1 cellular context compared by ENCODE assay signal in the genomic region with DNA sequence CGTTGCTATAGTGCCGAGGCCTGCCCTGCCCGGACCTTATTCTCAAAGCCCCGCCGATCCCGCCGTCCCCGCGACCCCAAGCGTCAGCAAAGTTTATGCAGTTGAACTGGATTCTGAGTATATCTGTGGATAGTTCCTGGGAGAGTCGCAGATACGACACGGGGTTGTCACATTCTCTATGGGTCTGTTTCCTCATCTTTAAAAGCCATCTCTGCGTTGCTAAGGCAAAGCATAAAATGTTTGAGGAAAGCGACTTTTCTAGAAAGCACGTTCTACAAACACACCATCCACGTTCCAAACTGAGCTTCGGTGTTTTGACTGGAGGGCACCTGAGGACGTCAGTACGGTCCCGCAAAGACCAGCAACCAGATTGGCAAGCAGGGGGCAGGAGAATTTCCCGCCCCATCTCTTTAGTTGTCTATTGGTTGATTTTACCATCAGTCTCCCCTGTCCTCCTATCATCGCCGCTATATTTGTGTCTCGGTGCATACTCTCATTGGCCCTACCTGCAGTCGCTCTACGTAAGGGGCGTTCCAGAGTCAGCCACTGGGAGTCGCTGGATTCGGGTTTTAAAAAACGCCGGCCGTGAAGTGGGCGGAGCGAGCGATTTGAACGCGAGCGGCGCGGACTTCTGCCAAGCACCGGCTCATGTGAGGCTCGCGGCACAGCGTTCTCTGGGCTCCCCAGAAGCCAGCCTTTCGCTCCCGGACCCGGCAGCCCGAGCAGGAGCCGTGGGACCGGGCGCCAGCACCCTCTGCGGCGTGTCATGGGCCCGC.
TF ChIP-seq lines count a peak whose summit lies in the region.

Gene CENPA (plus strand): TSS at position 626 of the 776 bp plus-strand sequence. CDS start 141 bp downstream, at position 767.

TF ChIP-seq in HepG2, 621 proteins besides CTCF, POLR2A, EP300 and RAD21 (continued from another document and continues in another):
- TF ChIP-seq, protein P1, sequence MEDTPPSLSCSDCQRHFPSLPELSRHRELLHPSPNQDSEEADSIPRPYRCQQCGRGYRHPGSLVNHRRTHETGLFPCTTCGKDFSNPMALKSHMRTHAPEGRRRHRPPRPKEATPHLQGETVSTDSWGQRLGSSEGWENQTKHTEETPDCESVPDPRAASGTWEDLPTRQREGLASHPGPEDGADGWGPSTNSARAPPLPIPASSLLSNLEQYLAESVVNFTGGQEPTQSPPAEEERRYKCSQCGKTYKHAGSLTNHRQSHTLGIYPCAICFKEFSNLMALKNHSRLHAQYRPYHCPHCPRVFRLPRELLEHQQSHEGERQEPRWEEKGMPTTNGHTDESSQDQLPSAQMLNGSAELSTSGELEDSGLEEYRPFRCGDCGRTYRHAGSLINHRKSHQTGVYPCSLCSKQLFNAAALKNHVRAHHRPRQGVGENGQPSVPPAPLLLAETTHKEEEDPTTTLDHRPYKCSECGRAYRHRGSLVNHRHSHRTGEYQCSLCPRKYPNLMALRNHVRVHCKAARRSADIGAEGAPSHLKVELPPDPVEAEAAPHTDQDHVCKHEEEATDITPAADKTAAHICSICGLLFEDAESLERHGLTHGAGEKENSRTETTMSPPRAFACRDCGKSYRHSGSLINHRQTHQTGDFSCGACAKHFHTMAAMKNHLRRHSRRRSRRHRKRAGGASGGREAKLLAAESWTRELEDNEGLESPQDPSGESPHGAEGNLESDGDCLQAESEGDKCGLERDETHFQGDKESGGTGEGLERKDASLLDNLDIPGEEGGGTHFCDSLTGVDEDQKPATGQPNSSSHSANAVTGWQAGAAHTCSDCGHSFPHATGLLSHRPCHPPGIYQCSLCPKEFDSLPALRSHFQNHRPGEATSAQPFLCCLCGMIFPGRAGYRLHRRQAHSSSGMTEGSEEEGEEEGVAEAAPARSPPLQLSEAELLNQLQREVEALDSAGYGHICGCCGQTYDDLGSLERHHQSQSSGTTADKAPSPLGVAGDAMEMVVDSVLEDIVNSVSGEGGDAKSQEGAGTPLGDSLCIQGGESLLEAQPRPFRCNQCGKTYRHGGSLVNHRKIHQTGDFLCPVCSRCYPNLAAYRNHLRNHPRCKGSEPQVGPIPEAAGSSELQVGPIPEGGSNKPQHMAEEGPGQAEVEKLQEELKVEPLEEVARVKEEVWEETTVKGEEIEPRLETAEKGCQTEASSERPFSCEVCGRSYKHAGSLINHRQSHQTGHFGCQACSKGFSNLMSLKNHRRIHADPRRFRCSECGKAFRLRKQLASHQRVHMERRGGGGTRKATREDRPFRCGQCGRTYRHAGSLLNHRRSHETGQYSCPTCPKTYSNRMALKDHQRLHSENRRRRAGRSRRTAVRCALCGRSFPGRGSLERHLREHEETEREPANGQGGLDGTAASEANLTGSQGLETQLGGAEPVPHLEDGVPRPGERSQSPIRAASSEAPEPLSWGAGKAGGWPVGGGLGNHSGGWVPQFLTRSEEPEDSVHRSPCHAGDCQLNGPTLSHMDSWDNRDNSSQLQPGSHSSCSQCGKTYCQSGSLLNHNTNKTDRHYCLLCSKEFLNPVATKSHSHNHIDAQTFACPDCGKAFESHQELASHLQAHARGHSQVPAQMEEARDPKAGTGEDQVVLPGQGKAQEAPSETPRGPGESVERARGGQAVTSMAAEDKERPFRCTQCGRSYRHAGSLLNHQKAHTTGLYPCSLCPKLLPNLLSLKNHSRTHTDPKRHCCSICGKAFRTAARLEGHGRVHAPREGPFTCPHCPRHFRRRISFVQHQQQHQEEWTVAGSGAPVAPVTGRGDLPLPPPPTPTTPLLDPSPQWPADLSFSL (CRISPR knock-in tag; IDR thresholded peaks at IDR 0.05), result peak; percentile 24; the same call in 1 of the 2 replicates
- TF ChIP-seq SP4 (CRISPR knock-in tag; IDR thresholded peaks at IDR 0.05), result peak; percentile 99
- TF ChIP-seq REXO4 (CRISPR knock-in tag; IDR thresholded peaks at IDR 0.05; ENCODE audit: borderline replicate concordance), result peak; percentile 97
- no peak for TF ChIP-seq SOX13 (IDR thresholded peaks at IDR 0.05)
- peak in 1 of 2 experiments; percentile 36; a peak in 1 of 4 replicates for TF ChIP-seq SOX13 (CRISPR knock-in tag; conservative IDR thresholded peaks at IDR 0.05 in 1 of 2, IDR thresholded peaks at IDR 0.05 in 1 of 2)
- TF ChIP-seq PRMT3 (CRISPR knock-in tag; IDR thresholded peaks at IDR 0.05; ENCODE audit: borderline replicate concordance, low read depth), result peak; percentile 94
- no peak for TF ChIP-seq ZNF383 (CRISPR knock-in tag; IDR thresholded peaks at IDR 0.05; ENCODE audit: borderline replicate concordance)
- peak; percentile 98 for TF ChIP-seq RNF2 (conservative IDR thresholded peaks at IDR 0.05; ENCODE audit: low read depth)
- TF ChIP-seq, protein P2, sequence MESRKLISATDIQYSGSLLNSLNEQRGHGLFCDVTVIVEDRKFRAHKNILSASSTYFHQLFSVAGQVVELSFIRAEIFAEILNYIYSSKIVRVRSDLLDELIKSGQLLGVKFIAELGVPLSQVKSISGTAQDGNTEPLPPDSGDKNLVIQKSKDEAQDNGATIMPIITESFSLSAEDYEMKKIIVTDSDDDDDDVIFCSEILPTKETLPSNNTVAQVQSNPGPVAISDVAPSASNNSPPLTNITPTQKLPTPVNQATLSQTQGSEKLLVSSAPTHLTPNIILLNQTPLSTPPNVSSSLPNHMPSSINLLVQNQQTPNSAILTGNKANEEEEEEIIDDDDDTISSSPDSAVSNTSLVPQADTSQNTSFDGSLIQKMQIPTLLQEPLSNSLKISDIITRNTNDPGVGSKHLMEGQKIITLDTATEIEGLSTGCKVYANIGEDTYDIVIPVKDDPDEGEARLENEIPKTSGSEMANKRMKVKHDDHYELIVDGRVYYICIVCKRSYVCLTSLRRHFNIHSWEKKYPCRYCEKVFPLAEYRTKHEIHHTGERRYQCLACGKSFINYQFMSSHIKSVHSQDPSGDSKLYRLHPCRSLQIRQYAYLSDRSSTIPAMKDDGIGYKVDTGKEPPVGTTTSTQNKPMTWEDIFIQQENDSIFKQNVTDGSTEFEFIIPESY (CRISPR knock-in tag; IDR thresholded peaks at IDR 0.05), result peak; percentile 60
- peak; percentile 81; the same call in 1 of the 2 replicates for TF ChIP-seq ZFYVE20 (CRISPR knock-in tag; IDR thresholded peaks at IDR 0.05; ENCODE audit: borderline replicate concordance, low read depth)
- peak; percentile 88 for TF ChIP-seq ZNF746 (CRISPR knock-in tag; IDR thresholded peaks at IDR 0.05)
- peak; percentile 89 for TF ChIP-seq SETDB1 (CRISPR knock-in tag; IDR thresholded peaks at IDR 0.05; ENCODE audit: borderline replicate concordance)
- peak; percentile 99 for TF ChIP-seq BORCS8-MEF2B (CRISPR knock-in tag; IDR thresholded peaks at IDR 0.05)
- TF ChIP-seq, protein P3, sequence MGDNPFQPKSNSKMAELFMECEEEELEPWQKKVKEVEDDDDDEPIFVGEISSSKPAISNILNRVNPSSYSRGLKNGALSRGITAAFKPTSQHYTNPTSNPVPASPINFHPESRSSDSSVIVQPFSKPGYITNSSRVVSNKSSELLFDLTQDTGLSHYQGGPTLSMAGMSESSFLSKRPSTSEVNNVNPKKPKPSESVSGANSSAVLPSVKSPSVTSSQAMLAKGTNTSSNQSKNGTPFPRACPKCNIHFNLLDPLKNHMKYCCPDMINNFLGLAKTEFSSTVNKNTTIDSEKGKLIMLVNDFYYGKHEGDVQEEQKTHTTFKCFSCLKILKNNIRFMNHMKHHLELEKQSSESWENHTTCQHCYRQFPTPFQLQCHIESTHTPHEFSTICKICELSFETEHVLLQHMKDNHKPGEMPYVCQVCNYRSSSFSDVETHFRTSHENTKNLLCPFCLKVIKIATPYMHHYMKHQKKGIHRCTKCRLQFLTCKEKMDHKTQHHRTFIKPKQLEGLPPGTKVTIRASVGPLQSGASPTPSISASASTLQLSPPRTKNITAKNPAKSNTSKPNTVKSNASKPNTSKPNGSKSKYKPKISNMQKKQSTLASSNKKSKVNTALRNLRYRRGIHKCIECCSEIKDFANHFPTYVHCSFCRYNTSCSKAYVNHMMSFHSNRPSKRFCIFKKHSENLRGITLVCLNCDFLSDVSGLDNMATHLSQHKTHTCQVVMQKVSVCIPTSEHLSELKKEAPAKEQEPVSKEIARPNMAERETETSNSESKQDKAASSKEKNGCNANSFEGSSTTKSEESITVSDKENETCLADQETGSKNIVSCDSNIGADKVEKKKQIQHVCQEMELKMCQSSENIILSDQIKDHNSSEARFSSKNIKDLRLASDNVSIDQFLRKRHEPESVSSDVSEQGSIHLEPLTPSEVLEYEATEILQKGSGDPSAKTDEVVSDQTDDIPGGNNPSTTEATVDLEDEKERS (CRISPR knock-in tag; IDR thresholded peaks at IDR 0.05), result peak; percentile 98
- TF ChIP-seq ZNF30 (CRISPR knock-in tag; IDR thresholded peaks at IDR 0.05), result peak; percentile 92; the same call in 1 of the 2 replicates
- TF ChIP-seq ZBTB3 (CRISPR knock-in tag; IDR thresholded peaks at IDR 0.05; ENCODE audit: borderline replicate concordance, low read depth), result peak; percentile 89
- TF ChIP-seq ASH2L (IDR thresholded peaks at IDR 0.05; ENCODE audit: insufficient read length, low read depth, low read length), result peak; percentile 64
- peak; percentile 80; the same call in 1 of the 2 replicates for TF ChIP-seq TRAFD1 (CRISPR knock-in tag; IDR thresholded peaks at IDR 0.05; ENCODE audit: borderline replicate concordance)
- TF ChIP-seq, protein P4, sequence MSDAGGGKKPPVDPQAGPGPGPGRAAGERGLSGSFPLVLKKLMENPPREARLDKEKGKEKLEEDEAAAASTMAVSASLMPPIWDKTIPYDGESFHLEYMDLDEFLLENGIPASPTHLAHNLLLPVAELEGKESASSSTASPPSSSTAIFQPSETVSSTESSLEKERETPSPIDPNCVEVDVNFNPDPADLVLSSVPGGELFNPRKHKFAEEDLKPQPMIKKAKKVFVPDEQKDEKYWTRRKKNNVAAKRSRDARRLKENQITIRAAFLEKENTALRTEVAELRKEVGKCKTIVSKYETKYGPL (CRISPR knock-in tag; IDR thresholded peaks at IDR 0.05), result peak; percentile 94
- peak; percentile 97 for TF ChIP-seq ZNF264 (CRISPR knock-in tag; IDR thresholded peaks at IDR 0.05)
- TF ChIP-seq ZNF224 (CRISPR knock-in tag; IDR thresholded peaks at IDR 0.05), result 0 out of 2 replicates have a peak, but pooled peaks have one; percentile 16
- TF ChIP-seq MEF2D (CRISPR knock-in tag; IDR thresholded peaks at IDR 0.05), result peak; percentile 98
- TF ChIP-seq ZNF777 (CRISPR knock-in tag; IDR thresholded peaks at IDR 0.05), result peak; percentile 70
- TF ChIP-seq, protein P5, sequence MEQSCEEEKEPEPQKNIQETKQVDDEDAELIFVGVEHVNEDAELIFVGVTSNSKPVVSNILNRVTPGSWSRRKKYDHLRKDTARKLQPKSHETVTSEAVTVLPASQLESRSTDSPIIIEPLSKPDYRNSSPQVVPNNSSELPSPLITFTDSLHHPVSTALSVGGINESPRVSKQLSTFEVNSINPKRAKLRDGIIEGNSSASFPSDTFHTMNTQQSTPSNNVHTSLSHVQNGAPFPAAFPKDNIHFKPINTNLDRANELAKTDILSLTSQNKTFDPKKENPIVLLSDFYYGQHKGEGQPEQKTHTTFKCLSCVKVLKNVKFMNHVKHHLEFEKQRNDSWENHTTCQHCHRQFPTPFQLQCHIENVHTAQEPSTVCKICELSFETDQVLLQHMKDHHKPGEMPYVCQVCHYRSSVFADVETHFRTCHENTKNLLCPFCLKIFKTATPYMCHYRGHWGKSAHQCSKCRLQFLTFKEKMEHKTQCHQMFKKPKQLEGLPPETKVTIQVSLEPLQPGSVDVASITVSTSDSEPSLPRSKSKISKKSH (CRISPR knock-in tag; IDR thresholded peaks at IDR 0.05; ENCODE audit: borderline replicate concordance), result no peak; the same call in none of the 2 replicates
- peak; percentile 36; the same call in 1 of the 2 replicates for TF ChIP-seq SRF (IDR thresholded peaks at IDR 0.05; ENCODE audit: low read depth, low read length)
- peak; percentile 90 for TF ChIP-seq SPEN (CRISPR knock-in tag; IDR thresholded peaks at IDR 0.05; ENCODE audit: low read depth)
- no peak for TF ChIP-seq ZNF597 (CRISPR knock-in tag; IDR thresholded peaks at IDR 0.05)
- TF ChIP-seq KAT2B (IDR thresholded peaks at IDR 0.05; ENCODE audit: borderline replicate concordance, low read depth, low read length), result no peak
- no peak; the same call in 1 of the 2 replicates for TF ChIP-seq IRF1 (CRISPR knock-in tag; IDR thresholded peaks at IDR 0.05; ENCODE audit: low read depth)
- TF ChIP-seq ZNF709 (CRISPR knock-in tag; IDR thresholded peaks at IDR 0.05), result peak; percentile 99
- no peak for TF ChIP-seq SNRNP70 (IDR thresholded peaks at IDR 0.05; ENCODE audit: low read depth, low read length)
- no peak for TF ChIP-seq STAG1 (CRISPR knock-in tag; IDR thresholded peaks at IDR 0.05)
- 0 out of 2 replicates have a peak, but pooled peaks have one; percentile 56 for TF ChIP-seq ZNF660 (CRISPR knock-in tag; IDR thresholded peaks at IDR 0.05; ENCODE audit: borderline replicate concordance, low read depth)
- TF ChIP-seq ZNF839 (CRISPR knock-in tag; IDR thresholded peaks at IDR 0.05; ENCODE audit: borderline replicate concordance), result no peak
